In genomic region chr11:130766650-130767297, GRCh38 we compare ENCODE assay signal across 21 cellular contexts.
DNase-seq lines count a peak whose midpoint lies in the region; ATAC-seq and TF ChIP-seq lines count a peak whose summit lies in the region.
"Had no signal": no experiment of that assay in that cellular context is flagged by ENCODE, and none has a peak within 500 bp of the region (broad histone marks: within the 10 kb centered on the region; RNA-seq: fewer than 3 reads in every experiment).

No MANE protein-coding gene starts in this region.

- H3K4me3 ChIP-seq in thyroid gland (replicated peaks in 1 of 3) = no peak overlapping the region
- H3K4me3 ChIP-seq: cardiac muscle cell, heart left ventricle, PC-9, right lobe of liver had no signal

- H3K4me3 Mint-ChIP-seq in effector memory CD8-positive, alpha-beta T cell = peak overlapping the region; percentile 0 to 51

- DNase-seq in effector memory CD8-positive, alpha-beta T cell = no peak
- DNase-seq in thyroid gland (no peak), iPS-NIHi11 (ENCODE audit: low spot score) (no peak), RWPE1 (ENCODE audit: low spot score) (no peak)
- DNase-seq: activated CD4-positive, alpha-beta T cell treated with anti-CD3 and anti-CD28 coated beads, Interleukin-2, amount 50 U/mL, for 48 hours; activated T-cell treated with anti-CD3 and anti-CD28 coated beads, Interleukin-2, amount 50 U/mL, for 48 hours; Caco-2; H7; heart left ventricle; IMR-90; kidney; NCI-H2029 treated with DMSO at 0.1 percent for 48 hours; NCI-H524; right lobe of liver; SK-N-SH had no signal

- no peaks in the 10 kb centered on the region for H3K9me3 ChIP-seq in thyroid gland
- H3K9me3 ChIP-seq: Caco-2, right lobe of liver, SK-N-SH had no signal

- no peaks in the 10 kb centered on the region for H3K4me1 ChIP-seq in thyroid gland
- H3K4me1 ChIP-seq: Caco-2, right lobe of liver had no signal

- H3K27ac ChIP-seq in thyroid gland (no peak overlapping the region), RWPE1 (no peak overlapping the region)
- H3K27ac ChIP-seq: cardiac muscle cell, heart left ventricle, PC-9, right lobe of liver had no signal

- TF ChIP-seq POLR2A in thyroid gland (IDR thresholded peaks at IDR 0.05) = no peak

- peaks cover 0 to 7% of the 10 kb centered on the region in 2 donors for H3K27me3 Mint-ChIP-seq in effector memory CD8-positive, alpha-beta T cell

- POLR2A ChIA-PET in RWPE1 (lab: Yijun Ruan, JAX; ENCODE audit: low non-redundant PET) = no interaction called here

- intact Hi-C loops in thyroid gland (cut with DNase I) = no loop called here

- peak overlapping the region; percentile 21 to 78 for H3K27ac Mint-ChIP-seq in effector memory CD8-positive, alpha-beta T cell

- H3K36me3 ChIP-seq in thyroid gland = no peaks in the 10 kb centered on the region
- H3K36me3 ChIP-seq: cardiac muscle cell, heart left ventricle, right lobe of liver had no signal

- no peaks in the 10 kb centered on the region for H3K9me3 Mint-ChIP-seq in effector memory CD8-positive, alpha-beta T cell

- peaks cover 5 to 8% of the 10 kb centered on the region in 2 donors for H3K4me1 Mint-ChIP-seq in effector memory CD8-positive, alpha-beta T cell (ENCODE audit: low read depth in 2 of 2)

- 74 to 77% methylated on average over 2 of the region's 2 CpGs for WGBS in thyroid gland, 2 donors

- TF ChIP-seq CTCF in thyroid gland (IDR thresholded peaks at IDR 0.05) (no peak), RWPE1 (conservative IDR thresholded peaks at IDR 0.05; ENCODE audit: low read depth) (no peak)

- CTCF ChIA-PET in RWPE1 (lab: Yijun Ruan, JAX) = interaction anchor here (0.5 kb wide), 1 partner anchor 204 kb away, joined by 4 read pairs; no protein-coding TSS in a partner anchor

- no peaks in the 10 kb centered on the region for H3K27me3 ChIP-seq in thyroid gland
- H3K27me3 ChIP-seq: cardiac muscle cell, heart left ventricle, right lobe of liver had no signal

- H3K36me3 Mint-ChIP-seq in effector memory CD8-positive, alpha-beta T cell (ENCODE audit: insufficient read depth) = peaks cover 2% of the 10 kb centered on the region

- peak; percentile 40 for ATAC-seq in GM18502 (IDR thresholded peaks at IDR 0.05; ENCODE audit: poor library complexity, unreplicated experiment)
- peak; percentile 22 for ATAC-seq in GM19035 (IDR thresholded peaks at IDR 0.05; ENCODE audit: unreplicated experiment)
- peak; percentile 22 for ATAC-seq in HG03064 (IDR thresholded peaks at IDR 0.05; ENCODE audit: low read depth, unreplicated experiment)
- ATAC-seq in effector memory CD8-positive, alpha-beta T cell (replicated peaks) = no peak
- ATAC-seq in HG03025 (IDR thresholded peaks at IDR 0.05; ENCODE audit: low FRiP score, unreplicated experiment) = no peak
- ATAC-seq: heart left ventricle, right lobe of liver had no signal

Comparison
In these comparisons a context has a peak if more than half of its experiments do, and no peak if none do; other contexts are left out.
1. ATAC-seq: peak in GM18502 (single experiment), GM19035 (single experiment) and HG03064 (single experiment); none in effector memory CD8-positive, alpha-beta T cell (single experiment) and HG03025 (single experiment).